1 cellular context compared by ENCODE assay signal in the genomic region with DNA sequence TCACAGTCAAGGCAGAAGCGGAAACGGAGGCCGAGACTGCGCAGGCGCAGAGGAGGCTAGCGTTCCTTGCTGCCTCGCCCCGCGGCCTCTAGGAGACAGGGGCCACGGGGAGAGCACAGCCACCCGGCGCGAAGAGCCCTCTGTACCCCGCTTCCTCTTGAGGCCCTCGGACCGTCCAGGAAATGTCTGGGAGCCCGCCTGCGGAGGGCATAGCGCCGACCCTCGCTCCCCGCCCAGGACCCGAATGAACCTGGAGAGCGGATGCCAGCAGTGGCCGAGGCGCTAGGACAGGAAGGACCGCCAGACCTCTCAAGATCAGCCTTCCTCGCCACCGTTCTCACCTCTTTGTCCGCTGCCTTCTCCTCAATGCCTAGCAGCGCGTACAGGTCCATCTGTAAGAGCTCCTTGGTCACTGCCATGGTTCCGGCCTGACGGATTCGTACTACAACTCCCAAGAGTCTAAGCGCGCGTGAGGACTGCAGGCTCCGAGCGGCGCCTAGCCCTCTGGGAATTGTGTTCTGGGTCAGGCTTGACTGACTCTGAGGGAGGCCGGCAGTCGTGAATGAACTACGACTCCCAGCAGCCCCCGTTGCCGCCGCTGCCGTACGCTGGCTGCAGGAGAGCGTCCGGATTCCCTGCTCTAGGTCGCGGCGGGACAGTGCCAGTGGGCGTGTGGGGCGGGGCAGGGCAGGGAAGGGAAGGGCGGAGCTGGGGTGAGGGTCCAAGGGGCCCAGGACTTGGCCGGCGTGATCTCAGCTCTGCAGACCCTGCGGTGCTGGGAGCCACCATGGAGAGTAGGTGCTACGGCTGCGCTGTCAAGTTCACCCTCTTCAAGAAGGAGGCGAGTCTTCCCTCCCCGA.
TF ChIP-seq lines count a peak whose summit lies in the region.

A gene with protein sequence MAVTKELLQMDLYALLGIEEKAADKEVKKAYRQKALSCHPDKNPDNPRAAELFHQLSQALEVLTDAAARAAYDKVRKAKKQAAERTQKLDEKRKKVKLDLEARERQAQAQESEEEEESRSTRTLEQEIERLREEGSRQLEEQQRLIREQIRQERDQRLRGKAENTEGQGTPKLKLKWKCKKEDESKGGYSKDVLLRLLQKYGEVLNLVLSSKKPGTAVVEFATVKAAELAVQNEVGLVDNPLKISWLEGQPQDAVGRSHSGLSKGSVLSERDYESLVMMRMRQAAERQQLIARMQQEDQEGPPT (minus strand): TSS at position 446 of the 860 bp plus-strand sequence. CDS start 27 bp downstream, at position 419.
A gene with protein sequence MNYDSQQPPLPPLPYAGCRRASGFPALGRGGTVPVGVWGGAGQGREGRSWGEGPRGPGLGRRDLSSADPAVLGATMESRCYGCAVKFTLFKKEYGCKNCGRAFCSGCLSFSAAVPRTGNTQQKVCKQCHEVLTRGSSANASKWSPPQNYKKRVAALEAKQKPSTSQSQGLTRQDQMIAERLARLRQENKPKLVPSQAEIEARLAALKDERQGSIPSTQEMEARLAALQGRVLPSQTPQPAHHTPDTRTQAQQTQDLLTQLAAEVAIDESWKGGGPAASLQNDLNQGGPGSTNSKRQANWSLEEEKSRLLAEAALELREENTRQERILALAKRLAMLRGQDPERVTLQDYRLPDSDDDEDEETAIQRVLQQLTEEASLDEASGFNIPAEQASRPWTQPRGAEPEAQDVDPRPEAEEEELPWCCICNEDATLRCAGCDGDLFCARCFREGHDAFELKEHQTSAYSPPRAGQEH (plus strand): TSS at position 62 of the 860 bp plus-strand sequence. CDS start 501 bp downstream, at position 563.

TF ChIP-seq in HepG2, 621 proteins besides CTCF, POLR2A, EP300 and RAD21 (continued from another document and continues in another):
- TF ChIP-seq, protein P1, sequence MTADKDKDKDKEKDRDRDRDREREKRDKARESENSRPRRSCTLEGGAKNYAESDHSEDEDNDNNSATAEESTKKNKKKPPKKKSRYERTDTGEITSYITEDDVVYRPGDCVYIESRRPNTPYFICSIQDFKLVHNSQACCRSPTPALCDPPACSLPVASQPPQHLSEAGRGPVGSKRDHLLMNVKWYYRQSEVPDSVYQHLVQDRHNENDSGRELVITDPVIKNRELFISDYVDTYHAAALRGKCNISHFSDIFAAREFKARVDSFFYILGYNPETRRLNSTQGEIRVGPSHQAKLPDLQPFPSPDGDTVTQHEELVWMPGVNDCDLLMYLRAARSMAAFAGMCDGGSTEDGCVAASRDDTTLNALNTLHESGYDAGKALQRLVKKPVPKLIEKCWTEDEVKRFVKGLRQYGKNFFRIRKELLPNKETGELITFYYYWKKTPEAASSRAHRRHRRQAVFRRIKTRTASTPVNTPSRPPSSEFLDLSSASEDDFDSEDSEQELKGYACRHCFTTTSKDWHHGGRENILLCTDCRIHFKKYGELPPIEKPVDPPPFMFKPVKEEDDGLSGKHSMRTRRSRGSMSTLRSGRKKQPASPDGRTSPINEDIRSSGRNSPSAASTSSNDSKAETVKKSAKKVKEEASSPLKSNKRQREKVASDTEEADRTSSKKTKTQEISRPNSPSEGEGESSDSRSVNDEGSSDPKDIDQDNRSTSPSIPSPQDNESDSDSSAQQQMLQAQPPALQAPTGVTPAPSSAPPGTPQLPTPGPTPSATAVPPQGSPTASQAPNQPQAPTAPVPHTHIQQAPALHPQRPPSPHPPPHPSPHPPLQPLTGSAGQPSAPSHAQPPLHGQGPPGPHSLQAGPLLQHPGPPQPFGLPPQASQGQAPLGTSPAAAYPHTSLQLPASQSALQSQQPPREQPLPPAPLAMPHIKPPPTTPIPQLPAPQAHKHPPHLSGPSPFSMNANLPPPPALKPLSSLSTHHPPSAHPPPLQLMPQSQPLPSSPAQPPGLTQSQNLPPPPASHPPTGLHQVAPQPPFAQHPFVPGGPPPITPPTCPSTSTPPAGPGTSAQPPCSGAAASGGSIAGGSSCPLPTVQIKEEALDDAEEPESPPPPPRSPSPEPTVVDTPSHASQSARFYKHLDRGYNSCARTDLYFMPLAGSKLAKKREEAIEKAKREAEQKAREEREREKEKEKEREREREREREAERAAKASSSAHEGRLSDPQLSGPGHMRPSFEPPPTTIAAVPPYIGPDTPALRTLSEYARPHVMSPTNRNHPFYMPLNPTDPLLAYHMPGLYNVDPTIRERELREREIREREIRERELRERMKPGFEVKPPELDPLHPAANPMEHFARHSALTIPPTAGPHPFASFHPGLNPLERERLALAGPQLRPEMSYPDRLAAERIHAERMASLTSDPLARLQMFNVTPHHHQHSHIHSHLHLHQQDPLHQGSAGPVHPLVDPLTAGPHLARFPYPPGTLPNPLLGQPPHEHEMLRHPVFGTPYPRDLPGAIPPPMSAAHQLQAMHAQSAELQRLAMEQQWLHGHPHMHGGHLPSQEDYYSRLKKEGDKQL (CRISPR knock-in tag; IDR thresholded peaks at IDR 0.05; ENCODE audit: low read depth), result no peak
- TF ChIP-seq, protein P2, sequence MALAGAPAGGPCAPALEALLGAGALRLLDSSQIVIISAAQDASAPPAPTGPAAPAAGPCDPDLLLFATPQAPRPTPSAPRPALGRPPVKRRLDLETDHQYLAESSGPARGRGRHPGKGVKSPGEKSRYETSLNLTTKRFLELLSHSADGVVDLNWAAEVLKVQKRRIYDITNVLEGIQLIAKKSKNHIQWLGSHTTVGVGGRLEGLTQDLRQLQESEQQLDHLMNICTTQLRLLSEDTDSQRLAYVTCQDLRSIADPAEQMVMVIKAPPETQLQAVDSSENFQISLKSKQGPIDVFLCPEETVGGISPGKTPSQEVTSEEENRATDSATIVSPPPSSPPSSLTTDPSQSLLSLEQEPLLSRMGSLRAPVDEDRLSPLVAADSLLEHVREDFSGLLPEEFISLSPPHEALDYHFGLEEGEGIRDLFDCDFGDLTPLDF (CRISPR knock-in tag; IDR thresholded peaks at IDR 0.05), result peak; percentile 53; the same call in 1 of the 2 replicates
- TF ChIP-seq, protein P3, sequence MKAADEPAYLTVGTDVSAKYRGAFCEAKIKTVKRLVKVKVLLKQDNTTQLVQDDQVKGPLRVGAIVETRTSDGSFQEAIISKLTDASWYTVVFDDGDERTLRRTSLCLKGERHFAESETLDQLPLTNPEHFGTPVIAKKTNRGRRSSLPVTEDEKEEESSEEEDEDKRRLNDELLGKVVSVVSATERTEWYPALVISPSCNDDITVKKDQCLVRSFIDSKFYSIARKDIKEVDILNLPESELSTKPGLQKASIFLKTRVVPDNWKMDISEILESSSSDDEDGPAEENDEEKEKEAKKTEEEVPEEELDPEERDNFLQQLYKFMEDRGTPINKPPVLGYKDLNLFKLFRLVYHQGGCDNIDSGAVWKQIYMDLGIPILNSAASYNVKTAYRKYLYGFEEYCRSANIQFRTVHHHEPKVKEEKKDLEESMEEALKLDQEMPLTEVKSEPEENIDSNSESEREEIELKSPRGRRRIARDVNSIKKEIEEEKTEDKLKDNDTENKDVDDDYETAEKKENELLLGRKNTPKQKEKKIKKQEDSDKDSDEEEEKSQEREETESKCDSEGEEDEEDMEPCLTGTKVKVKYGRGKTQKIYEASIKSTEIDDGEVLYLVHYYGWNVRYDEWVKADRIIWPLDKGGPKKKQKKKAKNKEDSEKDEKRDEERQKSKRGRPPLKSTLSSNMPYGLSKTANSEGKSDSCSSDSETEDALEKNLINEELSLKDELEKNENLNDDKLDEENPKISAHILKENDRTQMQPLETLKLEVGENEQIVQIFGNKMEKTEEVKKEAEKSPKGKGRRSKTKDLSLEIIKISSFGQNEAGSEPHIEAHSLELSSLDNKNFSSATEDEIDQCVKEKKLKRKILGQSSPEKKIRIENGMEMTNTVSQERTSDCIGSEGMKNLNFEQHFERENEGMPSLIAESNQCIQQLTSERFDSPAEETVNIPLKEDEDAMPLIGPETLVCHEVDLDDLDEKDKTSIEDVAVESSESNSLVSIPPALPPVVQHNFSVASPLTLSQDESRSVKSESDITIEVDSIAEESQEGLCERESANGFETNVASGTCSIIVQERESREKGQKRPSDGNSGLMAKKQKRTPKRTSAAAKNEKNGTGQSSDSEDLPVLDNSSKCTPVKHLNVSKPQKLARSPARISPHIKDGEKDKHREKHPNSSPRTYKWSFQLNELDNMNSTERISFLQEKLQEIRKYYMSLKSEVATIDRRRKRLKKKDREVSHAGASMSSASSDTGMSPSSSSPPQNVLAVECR (CRISPR knock-in tag; IDR thresholded peaks at IDR 0.05; ENCODE audit: borderline replicate concordance), result peak; percentile 94
- TF ChIP-seq NR1H2 (CRISPR knock-in tag; IDR thresholded peaks at IDR 0.05; ENCODE audit: borderline replicate concordance, low read depth) (0 out of 2 replicates have a peak, but pooled peaks have one; percentile 68), GZF1 (CRISPR knock-in tag; IDR thresholded peaks at IDR 0.05) (no peak), ZNF253 (CRISPR knock-in tag; IDR thresholded peaks at IDR 0.05; ENCODE audit: borderline replicate concordance) (no peak), ZC3H4 (CRISPR knock-in tag; IDR thresholded peaks at IDR 0.05; ENCODE audit: borderline replicate concordance) (no peak), TARDBP (CRISPR knock-in tag; IDR thresholded peaks at IDR 0.05) (peak; percentile 80), MAZ (IDR thresholded peaks at IDR 0.05; ENCODE audit: borderline replicate concordance, low read depth, low read length) (no peak), MAZ (CRISPR knock-in tag; IDR thresholded peaks at IDR 0.05; ENCODE audit: low read depth) (peak; percentile 59; the same call in 1 of the 2 replicates), ZNF549 (CRISPR knock-in tag; IDR thresholded peaks at IDR 0.05) (no peak), ZNF441 (CRISPR knock-in tag; IDR thresholded peaks at IDR 0.05; ENCODE audit: borderline replicate concordance) (peak; percentile 39; the same call in 1 of the 2 replicates), ZNF10 (CRISPR knock-in tag; IDR thresholded peaks at IDR 0.05; ENCODE audit: borderline replicate concordance, low read depth) (no peak), ZFP37 (CRISPR knock-in tag; IDR thresholded peaks at IDR 0.05; ENCODE audit: borderline replicate concordance) (peak; percentile 72; the same call in 1 of the 2 replicates), RFX3 (CRISPR knock-in tag; IDR thresholded peaks at IDR 0.05) (no peak), KLF16 (CRISPR knock-in tag; IDR thresholded peaks at IDR 0.05) (peak in 1 of 2 experiments; percentile 6; a peak in 1 of 4 replicates), MAFK (conservative IDR thresholded peaks at IDR 0.05 in 1 of 2, IDR thresholded peaks at IDR 0.05 in 1 of 2; ENCODE audit: low read length in 2 of 2) (peak in 1 of 2 experiments; percentile 4; a peak in 1 of 4 replicates), ZSCAN25 (CRISPR knock-in tag; IDR thresholded peaks at IDR 0.05) (peak; percentile 97), BRCA1 (CRISPR knock-in tag; IDR thresholded peaks at IDR 0.05) (no peak), ZNF746 (CRISPR knock-in tag; IDR thresholded peaks at IDR 0.05) (no peak), PRPF4 (IDR thresholded peaks at IDR 0.05; ENCODE audit: low read depth, low read length, poor library complexity, severe bottlenecking) (no peak), KDM5B (CRISPR knock-in tag; IDR thresholded peaks at IDR 0.05; ENCODE audit: borderline replicate concordance) (peak; percentile 85; the same call in 1 of the 2 replicates), ZNF232 (CRISPR knock-in tag; IDR thresholded peaks at IDR 0.05; ENCODE audit: borderline replicate concordance) (peak; percentile 89; the same call in 1 of the 2 replicates), TAF1 (CRISPR knock-in tag; IDR thresholded peaks at IDR 0.05) (peak; percentile 35), ZNF605 (CRISPR knock-in tag; IDR thresholded peaks at IDR 0.05) (peak; percentile 44)
- TF ChIP-seq, protein P4, sequence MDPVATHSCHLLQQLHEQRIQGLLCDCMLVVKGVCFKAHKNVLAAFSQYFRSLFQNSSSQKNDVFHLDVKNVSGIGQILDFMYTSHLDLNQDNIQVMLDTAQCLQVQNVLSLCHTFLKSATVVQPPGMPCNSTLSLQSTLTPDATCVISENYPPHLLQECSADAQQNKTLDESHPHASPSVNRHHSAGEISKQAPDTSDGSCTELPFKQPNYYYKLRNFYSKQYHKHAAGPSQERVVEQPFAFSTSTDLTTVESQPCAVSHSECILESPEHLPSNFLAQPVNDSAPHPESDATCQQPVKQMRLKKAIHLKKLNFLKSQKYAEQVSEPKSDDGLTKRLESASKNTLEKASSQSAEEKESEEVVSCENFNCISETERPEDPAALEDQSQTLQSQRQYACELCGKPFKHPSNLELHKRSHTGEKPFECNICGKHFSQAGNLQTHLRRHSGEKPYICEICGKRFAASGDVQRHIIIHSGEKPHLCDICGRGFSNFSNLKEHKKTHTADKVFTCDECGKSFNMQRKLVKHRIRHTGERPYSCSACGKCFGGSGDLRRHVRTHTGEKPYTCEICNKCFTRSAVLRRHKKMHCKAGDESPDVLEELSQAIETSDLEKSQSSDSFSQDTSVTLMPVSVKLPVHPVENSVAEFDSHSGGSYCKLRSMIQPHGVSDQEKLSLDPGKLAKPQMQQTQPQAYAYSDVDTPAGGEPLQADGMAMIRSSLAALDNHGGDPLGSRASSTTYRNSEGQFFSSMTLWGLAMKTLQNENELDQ (CRISPR knock-in tag; IDR thresholded peaks at IDR 0.05; ENCODE audit: borderline replicate concordance), result no peak
- TF ChIP-seq, protein P5, sequence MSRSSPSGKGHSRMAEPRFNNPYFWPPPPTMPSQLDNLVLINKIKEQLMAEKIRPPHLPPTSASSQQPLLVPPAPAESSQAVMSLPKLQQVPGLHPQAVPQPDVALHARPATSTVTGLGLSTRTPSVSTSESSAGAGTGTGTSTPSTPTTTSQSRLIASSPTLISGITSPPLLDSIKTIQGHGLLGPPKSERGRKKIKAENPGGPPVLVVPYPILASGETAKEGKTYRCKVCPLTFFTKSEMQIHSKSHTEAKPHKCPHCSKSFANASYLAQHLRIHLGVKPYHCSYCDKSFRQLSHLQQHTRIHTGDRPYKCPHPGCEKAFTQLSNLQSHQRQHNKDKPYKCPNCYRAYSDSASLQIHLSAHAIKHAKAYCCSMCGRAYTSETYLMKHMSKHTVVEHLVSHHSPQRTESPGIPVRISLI (CRISPR knock-in tag; IDR thresholded peaks at IDR 0.05; ENCODE audit: borderline replicate concordance), result no peak
- TF ChIP-seq, protein P6, sequence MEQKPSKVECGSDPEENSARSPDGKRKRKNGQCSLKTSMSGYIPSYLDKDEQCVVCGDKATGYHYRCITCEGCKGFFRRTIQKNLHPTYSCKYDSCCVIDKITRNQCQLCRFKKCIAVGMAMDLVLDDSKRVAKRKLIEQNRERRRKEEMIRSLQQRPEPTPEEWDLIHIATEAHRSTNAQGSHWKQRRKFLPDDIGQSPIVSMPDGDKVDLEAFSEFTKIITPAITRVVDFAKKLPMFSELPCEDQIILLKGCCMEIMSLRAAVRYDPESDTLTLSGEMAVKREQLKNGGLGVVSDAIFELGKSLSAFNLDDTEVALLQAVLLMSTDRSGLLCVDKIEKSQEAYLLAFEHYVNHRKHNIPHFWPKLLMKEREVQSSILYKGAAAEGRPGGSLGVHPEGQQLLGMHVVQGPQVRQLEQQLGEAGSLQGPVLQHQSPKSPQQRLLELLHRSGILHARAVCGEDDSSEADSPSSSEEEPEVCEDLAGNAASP (CRISPR knock-in tag; IDR thresholded peaks at IDR 0.05; ENCODE audit: borderline replicate concordance), result peak; percentile 88
